Comparison of ENCODE assay signal across 8 cellular contexts in the genomic region with DNA sequence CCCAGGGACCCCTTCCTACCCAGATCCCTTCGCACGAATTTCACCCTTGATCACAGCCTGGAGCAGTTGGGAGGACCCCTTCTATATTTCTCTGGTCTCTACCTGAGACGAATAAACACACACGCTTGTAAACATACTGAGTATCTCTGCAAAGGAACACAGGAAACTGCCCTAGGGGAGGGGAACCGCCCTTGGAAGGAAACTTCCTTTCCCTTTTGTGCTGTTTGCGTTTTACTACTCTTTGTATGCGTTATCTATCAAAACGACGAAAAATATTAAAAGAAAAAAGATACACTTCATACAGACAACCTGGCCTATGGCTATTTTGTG. TPM values are rescaled to one million over a fixed set of nuclear protein-coding genes. Genes with fewer than 3 reads are reported as not detected.
DNase-seq lines count a peak whose midpoint lies in the region; ATAC-seq and TF ChIP-seq lines count a peak whose summit lies in the region.

No MANE protein-coding gene starts in this region.

- H3K27me3 ChIP-seq in BLaER1 treated with 17β-estradiol and CSF1 and Interleukin-3, amounts not matched to agents 10 nM and 100 nM = no peaks in the 10 kb centered on the region
- no peaks in the 10 kb centered on the region; the same call in 1 of the 2 replicates for H3K27me3 ChIP-seq in HUES48 (ENCODE audit: control insufficient read depth, insufficient read depth, low read length)
- no peaks in the 10 kb centered on the region for H3K27me3 ChIP-seq in body of pancreas
- H3K27me3 ChIP-seq in liver (ENCODE audit: control insufficient read depth in 4 of 4, insufficient read depth in 4 of 4, low read length in 3 of 4) = no peaks in the 10 kb centered on the region
- H3K27me3 ChIP-seq in upper lobe of left lung = no peaks in the 10 kb centered on the region

- intact Hi-C loops in body of pancreas (cut with DNase I) = no loop called here
- intact Hi-C loops in posterior cingulate gyrus (cut with DNase I) = no loop called here

- TF ChIP-seq POLR2A in body of pancreas (IDR thresholded peaks at IDR 0.05) (no peak), upper lobe of left lung (IDR thresholded peaks at IDR 0.05) (no peak)

- ATAC-seq in body of pancreas (no peak), upper lobe of left lung (ENCODE audit: low FRiP score in 2 of 2) (peak in 1 of 2 donors; percentile 9)

- peak overlapping the region; percentile 85 to 97 (median 93) for H3K9ac ChIP-seq in BLaER1 treated with 17β-estradiol and CSF1 and Interleukin-3, amounts not matched to agents 10 nM and 100 nM
- H3K9ac ChIP-seq in HUES48 (ENCODE audit: low read depth, low read length) = peak overlapping the region; percentile 72; the same call in 1 of the 2 replicates
- H3K9ac ChIP-seq in liver (ENCODE audit: low read depth in 1 of 2, low read length in 2 of 2) = peak overlapping the region; percentile 54 to 57

- H3K4me3 ChIP-seq in BLaER1 treated with 17β-estradiol and CSF1 and Interleukin-3, amounts not matched to agents 10 nM and 100 nM = peak overlapping the region; percentile 92 to 100 (median 95)
- H3K4me3 ChIP-seq in HUES48 (ENCODE audit: low read depth, low read length) (peak overlapping the region; percentile 95), body of pancreas (peak overlapping the region; percentile 60 to 96), liver (ENCODE audit: low read depth in 1 of 3, low read length in 3 of 3) (peak overlapping the region; percentile 73 to 97 (median 92)), upper lobe of left lung (peak overlapping the region; percentile 69 to 98 (median 86))

- no peak for DNase-seq in body of pancreas
- no peak for DNase-seq in upper lobe of left lung
- DNase-seq in NOMO-1 treated with dmso at 0.1 percent for 144 hours (lab: John Stamatoyannopoulos, UW; ENCODE audit: unreplicated experiment) = no peak
- DNase-seq in posterior cingulate gyrus = no peak
- DNase-seq in activated CD4-positive, alpha-beta T cell treated with anti-CD3 and anti-CD28 coated beads, Interleukin-2, amount 50 U/mL, for 48 hours = no peak

- peaks cover 29 to 44% (median 39%) of the 10 kb centered on the region in 11 experiments for H3K36me3 ChIP-seq in BLaER1 treated with 17β-estradiol and CSF1 and Interleukin-3, amounts not matched to agents 10 nM and 100 nM
- H3K36me3 ChIP-seq in HUES48 (ENCODE audit: control insufficient read depth, insufficient read depth, low read length) = peaks cover 26% of the 10 kb centered on the region
- H3K36me3 ChIP-seq in body of pancreas (replicated peaks in 1 of 2; ENCODE audit: insufficient read depth in 1 of 2, low read depth in 2 of 2) = peaks cover 0 to 2% of the 10 kb centered on the region in 2 donors
- H3K36me3 ChIP-seq in liver (ENCODE audit: control insufficient read depth in 4 of 4, insufficient read depth in 3 of 4, low read depth in 1 of 4, low read length in 3 of 4) = peaks cover 4 to 7% (median 7%) of the 10 kb centered on the region in 4 donors
- peaks cover 11 to 32% (median 17%) of the 10 kb centered on the region in 4 donors for H3K36me3 ChIP-seq in upper lobe of left lung

- peaks cover 10 to 49% (median 40%) of the 10 kb centered on the region in 11 experiments; a peak in 20 of 22 replicates for H4K20me1 ChIP-seq in BLaER1 treated with 17β-estradiol and CSF1 and Interleukin-3, amounts not matched to agents 10 nM and 100 nM

- TF ChIP-seq CTCF in body of pancreas (IDR thresholded peaks at IDR 0.05) (no peak), liver (IDR thresholded peaks at IDR 0.05; ENCODE audit: low read depth, low read length, missing input control) (no peak), upper lobe of left lung (IDR thresholded peaks at IDR 0.05) (no peak)

- H3K27ac ChIP-seq in BLaER1 treated with 17β-estradiol and CSF1 and Interleukin-3, amounts not matched to agents 10 nM and 100 nM = peak overlapping the region; percentile 81 to 97 (median 89)
- H3K27ac ChIP-seq in HUES48 (ENCODE audit: low read depth, low read length) = peak overlapping the region; percentile 82
- peak overlapping the region in 3 of 4 donors; percentile 52 to 78 (median 67) for H3K27ac ChIP-seq in body of pancreas
- peak overlapping the region; percentile 63 to 73 for H3K27ac ChIP-seq in liver (ENCODE audit: low read depth in 1 of 2, low read length in 2 of 2)
- H3K27ac ChIP-seq in upper lobe of left lung = peak overlapping the region; percentile 86 to 96 (median 94)

- peak overlapping the region; percentile 76 to 100 (median 93) for H3K4me2 ChIP-seq in BLaER1 treated with 17β-estradiol and CSF1 and Interleukin-3, amounts not matched to agents 10 nM and 100 nM

- 2 to 3% methylated on average over 9 of the region's 9 CpGs for WGBS in body of pancreas, 2 donors
- 9% methylated on average over 9 of the region's 9 CpGs for WGBS in liver
- 0 to 2% methylated on average over 9 of the region's 9 CpGs for WGBS in upper lobe of left lung, 2 donors

- peaks cover 23 to 70% (median 33%) of the 10 kb centered on the region in 10 experiments for H3K4me1 ChIP-seq in BLaER1 treated with 17β-estradiol and CSF1 and Interleukin-3, amounts not matched to agents 10 nM and 100 nM
- H3K4me1 ChIP-seq in HUES48 (ENCODE audit: control insufficient read depth, insufficient read depth, low read length) = peaks cover 5% of the 10 kb centered on the region
- H3K4me1 ChIP-seq in body of pancreas = peaks cover 21% of the 10 kb centered on the region
- H3K4me1 ChIP-seq in liver (ENCODE audit: control insufficient read depth in 4 of 4, insufficient read depth in 4 of 4, low read length in 3 of 4) = peaks cover 3 to 27% (median 13%) of the 10 kb centered on the region in 4 donors
- peaks cover 30 to 39% (median 35%) of the 10 kb centered on the region in 4 donors for H3K4me1 ChIP-seq in upper lobe of left lung

- H3K9me3 ChIP-seq in BLaER1 treated with 17β-estradiol and CSF1 and Interleukin-3, amounts not matched to agents 10 nM and 100 nM (replicated peaks in 1 of 11) = no peaks in the 10 kb centered on the region
- H3K9me3 ChIP-seq in HUES48 (ENCODE audit: control insufficient read depth, insufficient read depth, low read length) = no peaks in the 10 kb centered on the region
- H3K9me3 ChIP-seq in body of pancreas = no peaks in the 10 kb centered on the region
- no peaks in the 10 kb centered on the region for H3K9me3 ChIP-seq in liver (ENCODE audit: control insufficient read depth in 4 of 4, low read length in 3 of 4)
- H3K9me3 ChIP-seq in upper lobe of left lung = no peaks in the 10 kb centered on the region

- no peak for TF ChIP-seq EP300 in upper lobe of left lung (IDR thresholded peaks at IDR 0.05)

- TF ChIP-seq RAD21 in liver (IDR thresholded peaks at IDR 0.05) = no peak

TF ChIP-seq in liver, 16 proteins besides CTCF, POLR2A, EP300 and RAD21:
- no peak for TF ChIP-seq YY1 (IDR thresholded peaks at IDR 0.05)
- TF ChIP-seq, protein P1, sequence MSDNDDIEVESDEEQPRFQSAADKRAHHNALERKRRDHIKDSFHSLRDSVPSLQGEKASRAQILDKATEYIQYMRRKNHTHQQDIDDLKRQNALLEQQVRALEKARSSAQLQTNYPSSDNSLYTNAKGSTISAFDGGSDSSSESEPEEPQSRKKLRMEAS (IDR thresholded peaks at IDR 0.05) = no peak
- no peak for TF ChIP-seq GABPA (IDR thresholded peaks at IDR 0.05 in 1 of 2, conservative IDR thresholded peaks at IDR 0.05 in 1 of 2)
- TF ChIP-seq TAF1 (conservative IDR thresholded peaks at IDR 0.05) = no peak

RNA-seq across cellular contexts. Expression of a gene that starts 0.8 kb away (rescaled TPM):
- 10 to 100 TPM; 28.3 to 31.9 TPM for total RNA-seq in body of pancreas
- total RNA-seq in liver = 10 to 100 TPM; 27.4 to 41.8 TPM
- 10 to 100 TPM; 21.8 to 25.0 TPM for polyA plus RNA-seq in liver
- 10 to 100 TPM; 61.9 to 96.4 (median 87.1) TPM for total RNA-seq in upper lobe of left lung

RNA-seq across cellular contexts. Expression of a gene that starts 4.1 kb away (rescaled TPM):
- total RNA-seq in body of pancreas (not detected), liver (under 1 TPM in 1 of 2 donors, not detected in 1; 0.42 TPM), upper lobe of left lung (not detected)
- under 1 TPM in 1 of 2 donors, not detected in 1; 0.08 TPM for polyA plus RNA-seq in liver
